In the genomic region with DNA sequence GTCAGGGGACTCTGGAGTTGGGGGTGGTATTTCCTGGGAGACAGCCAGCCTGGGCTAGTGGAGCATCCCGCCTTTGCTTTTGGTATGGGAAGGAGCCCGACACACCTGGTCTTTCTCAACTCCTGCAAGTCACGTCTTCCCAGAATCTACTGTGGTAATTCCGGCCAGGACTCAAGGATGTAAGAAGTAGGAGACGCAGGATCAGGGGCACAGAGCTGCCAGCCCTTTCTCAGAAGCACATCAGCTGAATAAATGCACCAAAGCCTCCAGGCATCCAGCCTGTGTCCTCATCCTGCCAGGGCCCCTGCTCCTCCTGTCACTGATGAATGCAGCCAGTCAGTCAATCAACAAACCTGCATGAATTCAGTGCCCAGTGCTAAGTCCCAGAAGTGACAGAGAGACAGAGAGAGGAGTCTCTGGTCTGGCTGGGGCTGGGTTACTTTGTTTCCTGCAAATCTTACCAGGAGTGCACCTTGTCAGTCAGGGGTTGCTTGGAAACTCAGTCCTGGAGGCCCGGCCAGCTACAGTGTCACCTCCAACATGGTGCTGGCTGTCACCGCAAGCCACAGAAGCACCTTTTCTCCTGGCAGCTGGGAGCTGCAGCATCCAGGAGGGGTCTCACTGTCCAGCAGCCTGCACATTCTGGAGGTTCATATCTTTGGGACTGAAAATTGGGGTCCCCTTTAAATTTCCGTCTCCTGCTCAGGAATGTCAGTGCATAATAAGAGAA, we compare ENCODE assay signal across 22 cellular contexts.
"Had no signal": no experiment of that assay in that cellular context is flagged by ENCODE, and none has a peak within 500 bp of the region (broad histone marks: within the 10 kb centered on the region; RNA-seq: fewer than 3 reads in every experiment).

No MANE protein-coding gene starts in this region.

- FAIRE-seq: bronchial epithelial cell, TTC549 had no signal

- H3K27ac ChIP-seq: prostate gland, tibial artery, uterus, WERI-Rb-1 had no signal

- ATAC-seq: activated T-helper 17 cell treated with anti-CD3 and anti-CD28 coated beads, Interleukin-2, amount 50 U/mL, for 72 hours; stimulated activated effector memory CD8-positive, alpha-beta T cell treated with anti-CD3 and anti-CD28 coated beads, Interleukin-12 subunit alpha, Interleukin-12 subunit beta, amount 100 ng/mL, for 72 hours; stimulated activated naive CD8-positive, alpha-beta T cell treated with anti-CD3 and anti-CD28 coated beads, Interleukin-15, amount 100 ng/mL, for 72 hours had no signal

- H3K36me3 Mint-ChIP-seq: activated naive CD8-positive, alpha-beta T cell treated with anti-CD3 and anti-CD28 coated beads for 36 hours; immature natural killer cell; naive B cell; stimulated activated effector memory CD8-positive, alpha-beta T cell treated with anti-CD3 and anti-CD28 coated beads, Interleukin-12 subunit alpha, Interleukin-12 subunit beta, amount 100 ng/mL, for 72 hours had no signal

- H3K27ac Mint-ChIP-seq: activated naive CD8-positive, alpha-beta T cell treated with anti-CD3 and anti-CD28 coated beads for 36 hours; activated T-cell treated with anti-CD3 and anti-CD28 coated beads, Interleukin-2, amount 50 U/mL, for 24 hours; activated T-helper 17 cell treated with anti-CD3 and anti-CD28 coated beads, Interleukin-2, amount 50 U/mL, for 72 hours; immature natural killer cell; naive B cell; stimulated activated effector memory CD8-positive, alpha-beta T cell treated with anti-CD3 and anti-CD28 coated beads, Interleukin-12 subunit alpha, Interleukin-12 subunit beta, amount 100 ng/mL, for 72 hours; stimulated activated naive CD8-positive, alpha-beta T cell treated with anti-CD3 and anti-CD28 coated beads, Interleukin-15, amount 100 ng/mL, for 72 hours had no signal

- H3K27me3 ChIP-seq: uterus had no signal

- H3K9me3 ChIP-seq: prostate gland, tibial artery, uterus had no signal

- H3K9me3 Mint-ChIP-seq: activated naive CD8-positive, alpha-beta T cell treated with anti-CD3 and anti-CD28 coated beads for 36 hours; activated T-cell treated with anti-CD3 and anti-CD28 coated beads, Interleukin-2, amount 50 U/mL, for 24 hours; activated T-helper 17 cell treated with anti-CD3 and anti-CD28 coated beads, Interleukin-2, amount 50 U/mL, for 72 hours; immature natural killer cell; naive B cell; stimulated activated effector memory CD8-positive, alpha-beta T cell treated with anti-CD3 and anti-CD28 coated beads, Interleukin-12 subunit alpha, Interleukin-12 subunit beta, amount 100 ng/mL, for 72 hours; stimulated activated naive CD8-positive, alpha-beta T cell treated with anti-CD3 and anti-CD28 coated beads, Interleukin-15, amount 100 ng/mL, for 72 hours had no signal

- H3K4me3 Mint-ChIP-seq: activated naive CD8-positive, alpha-beta T cell treated with anti-CD3 and anti-CD28 coated beads for 36 hours; activated T-cell treated with anti-CD3 and anti-CD28 coated beads, Interleukin-2, amount 50 U/mL, for 24 hours; activated T-helper 17 cell treated with anti-CD3 and anti-CD28 coated beads, Interleukin-2, amount 50 U/mL, for 72 hours; immature natural killer cell; naive B cell; neural crest cell; stimulated activated effector memory CD8-positive, alpha-beta T cell treated with anti-CD3 and anti-CD28 coated beads, Interleukin-12 subunit alpha, Interleukin-12 subunit beta, amount 100 ng/mL, for 72 hours; stimulated activated naive CD8-positive, alpha-beta T cell treated with anti-CD3 and anti-CD28 coated beads, Interleukin-15, amount 100 ng/mL, for 72 hours had no signal

- H3K36me3 ChIP-seq: prostate gland, tibial artery, uterus, WERI-Rb-1 had no signal

- H3K4me3 ChIP-seq: prostate gland, tibial artery, uterus had no signal

- H3K4me1 ChIP-seq: prostate gland, uterus had no signal

- DNase-seq: activated naive CD4-positive, alpha-beta T cell treated with Interleukin-2 at 50 U/mL for 16 hours; activated naive CD8-positive, alpha-beta T cell treated with anti-CD3 and anti-CD28 coated beads for 36 hours; activated T-cell treated with anti-CD3 and anti-CD28 coated beads, Interleukin-2, amount 50 U/mL, for 24 hours; amniotic stem cell; cerebellar nuclear complex; erythroblast; foreskin fibroblast; immature natural killer cell; kidney glomerular epithelial cell; naive B cell; stimulated activated CD4-positive, alpha-beta T cell treated with anti-CD3 and anti-CD28 coated beads, Interleukin-1b, Interleukin-23, amount 100 ng/mL, for 48 hours; stimulated activated naive CD8-positive, alpha-beta T cell treated with anti-CD3 and anti-CD28 coated beads, Interleukin-15, amount 100 ng/mL, for 72 hours; T-helper 1 cell; tibial artery; WERI-Rb-1 had no signal
